In the genomic region with DNA sequence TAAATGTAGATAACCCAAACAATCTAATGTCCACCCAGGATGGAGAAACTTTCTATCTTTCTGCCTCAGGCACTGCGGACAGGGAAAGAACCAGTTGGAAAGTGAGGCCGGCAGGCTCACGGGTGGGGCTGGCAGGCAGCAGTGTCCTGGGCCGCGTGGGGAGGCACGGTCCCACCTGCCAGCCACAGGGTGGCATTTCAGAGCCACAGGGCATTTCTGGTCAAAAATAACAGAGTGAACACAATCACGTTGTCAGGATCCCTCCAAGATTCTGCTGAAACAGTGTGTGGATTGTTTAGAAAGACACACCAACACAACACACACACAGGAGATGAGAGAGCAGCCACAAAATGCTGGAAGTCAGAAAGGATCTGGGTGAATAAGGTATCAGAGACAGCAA, we compare ENCODE assay signal across 9 cellular contexts.
A peak's percentile ranks its signal among the peaks of the same experiment; 100 is the strongest.
DNase-seq lines count a peak whose midpoint lies in the region; ATAC-seq and TF ChIP-seq lines count a peak whose summit lies in the region.
"Had no signal": no experiment of that assay in that cellular context is flagged by ENCODE, and none has a peak within 500 bp of the region (broad histone marks: within the 10 kb centered on the region; RNA-seq: fewer than 3 reads in every experiment).

No MANE protein-coding gene starts in this region.

- H3K36me3 ChIP-seq in DND-41 (ENCODE audit: insufficient read depth, low read length) (peaks cover 74% of the 10 kb centered on the region), hepatocyte (replicated peaks; ENCODE audit: insufficient read depth, low read depth) (no peaks in the 10 kb centered on the region), skeletal muscle satellite cell (ENCODE audit: insufficient read depth, low read length) (no peaks in the 10 kb centered on the region), MM.1S (replicated peaks; ENCODE audit: insufficient read depth, low read length) (no peaks in the 10 kb centered on the region)

- no peaks in the 10 kb centered on the region for H3K9me2 ChIP-seq in hepatocyte (replicated peaks; ENCODE audit: insufficient read depth)
- no peaks in the 10 kb centered on the region for H3K9me2 ChIP-seq in MM.1S (replicated peaks; ENCODE audit: insufficient read depth, low read length)

- H3K4me1 ChIP-seq in DND-41 (ENCODE audit: insufficient read depth, low read length) (peaks cover 52% of the 10 kb centered on the region), hepatocyte (ENCODE audit: insufficient read depth) (peaks cover 73% of the 10 kb centered on the region), skeletal muscle satellite cell (ENCODE audit: control insufficient read depth, insufficient read depth, low read length) (peaks cover 56% of the 10 kb centered on the region), MM.1S (ENCODE audit: low read length) (peaks cover 15% of the 10 kb centered on the region)

- no peaks in the 10 kb centered on the region for H3K36me3 Mint-ChIP-seq in activated T-helper 17 cell treated with anti-CD3 and anti-CD28 coated beads, Interleukin-2, amount 50 U/mL, for 72 hours (ENCODE audit: low read depth)

- H3F3A ChIP-seq in MM.1S (ENCODE audit: insufficient read depth, low read length), result no peaks in the 10 kb centered on the region

- peak overlapping the region; percentile 47 for H3K27ac Mint-ChIP-seq in activated T-helper 17 cell treated with anti-CD3 and anti-CD28 coated beads, Interleukin-2, amount 50 U/mL, for 72 hours

- H2AFZ ChIP-seq in DND-41 (ENCODE audit: low read depth, low read length) (no peak overlapping the region), hepatocyte (no peak overlapping the region), MM.1S (ENCODE audit: low read length) (no peak overlapping the region)

- ATAC-seq in DND-41 (ENCODE audit: insufficient read depth, low read depth), result no peak
- no peak for ATAC-seq in activated T-helper 17 cell treated with anti-CD3 and anti-CD28 coated beads, Interleukin-2, amount 50 U/mL, for 72 hours (replicated peaks)
- ATAC-seq in omental fat pad (ENCODE audit: low FRiP score), result no peak

- no peaks in the 10 kb centered on the region for H3K9me3 Mint-ChIP-seq in activated T-helper 17 cell treated with anti-CD3 and anti-CD28 coated beads, Interleukin-2, amount 50 U/mL, for 72 hours

- peak overlapping the region; percentile 44; the same call in 1 of the 2 replicates for H3K27ac ChIP-seq in DND-41 (ENCODE audit: low read length)
- peak overlapping the region; percentile 88 for H3K27ac ChIP-seq in hepatocyte
- H3K27ac ChIP-seq in MM.1S (ENCODE audit: low read length), result no peak overlapping the region

- DNase-seq in DND-41 (no peak), hepatocyte (ENCODE audit: low spot score) (no peak), HUDEP-2 (lab: John Stamatoyannopoulos, UW; ENCODE audit: unreplicated experiment in 76 of 76) (no peak), omental fat pad (ENCODE audit: low spot score) (no peak), MM.1S (no peak)
- no peak for DNase-seq in activated T-cell treated with anti-CD3 and anti-CD28 coated beads, Interleukin-2, amount 50 U/mL, for 48 hours
- DNase-seq: NCI-H1417 had no signal

- H3K27me3 Mint-ChIP-seq in activated T-helper 17 cell treated with anti-CD3 and anti-CD28 coated beads, Interleukin-2, amount 50 U/mL, for 72 hours, result no peaks in the 10 kb centered on the region

- no peak overlapping the region for H3K4me2 ChIP-seq in DND-41 (ENCODE audit: insufficient read depth, low read length)
- H3K4me2 ChIP-seq in hepatocyte, result peak overlapping the region; percentile 22
- H3K4me2 ChIP-seq in skeletal muscle satellite cell (ENCODE audit: low read length), result peak overlapping the region; percentile 59
- no peak overlapping the region for H3K4me2 ChIP-seq in MM.1S (ENCODE audit: low read depth, low read length)

- H3K4me3 ChIP-seq in DND-41 (ENCODE audit: low read depth in 1 of 2, low read length in 2 of 2), result no peak overlapping the region
- H3K4me3 ChIP-seq in hepatocyte, result no peak overlapping the region
- H3K4me3 ChIP-seq in skeletal muscle satellite cell (ENCODE audit: low read length), result no peak overlapping the region
- no peak overlapping the region for H3K4me3 ChIP-seq in MM.1S (ENCODE audit: low read length)

- 81% methylated on average over 7 of the region's 7 CpGs for WGBS in hepatocyte (ENCODE audit: low lambda C conversion rate, missing lambda C conversion rate)

- H3K9ac ChIP-seq in DND-41 (ENCODE audit: low read depth, low read length) (no peak overlapping the region), skeletal muscle satellite cell (ENCODE audit: low read depth, low read length) (peak overlapping the region; percentile 57), MM.1S (ENCODE audit: low read length) (no peak overlapping the region)

- H3K79me2 ChIP-seq in DND-41 (ENCODE audit: insufficient read depth, low read length) (peaks cover 100% of the 10 kb centered on the region), hepatocyte (peaks cover 59% of the 10 kb centered on the region), MM.1S (ENCODE audit: low read length) (peaks cover 85% of the 10 kb centered on the region)

- no peaks in the 10 kb centered on the region for H3K27me3 ChIP-seq in DND-41 (ENCODE audit: insufficient read depth, low read length, poor library complexity)
- no peaks in the 10 kb centered on the region for H3K27me3 ChIP-seq in hepatocyte
- H3K27me3 ChIP-seq in skeletal muscle satellite cell (ENCODE audit: control insufficient read depth, insufficient read depth, low read length), result no peaks in the 10 kb centered on the region
- H3K27me3 ChIP-seq in MM.1S (replicated peaks; ENCODE audit: insufficient read depth, low read length), result no peaks in the 10 kb centered on the region

- H3K4me1 Mint-ChIP-seq in activated T-helper 17 cell treated with anti-CD3 and anti-CD28 coated beads, Interleukin-2, amount 50 U/mL, for 72 hours, result peaks cover 46% of the 10 kb centered on the region

- TF ChIP-seq CTCF in DND-41 (IDR thresholded peaks at IDR 0.05; ENCODE audit: borderline replicate concordance, extremely low read depth, low read length, poor library complexity, severe bottlenecking) (peak; percentile 7), hepatocyte (IDR thresholded peaks at IDR 0.05; ENCODE audit: poor library complexity) (no peak), omental fat pad (IDR thresholded peaks at IDR 0.05) (no peak), MM.1S (IDR thresholded peaks at IDR 0.05; ENCODE audit: low read length) (no peak)

- no peak overlapping the region for H3K4me3 Mint-ChIP-seq in activated T-helper 17 cell treated with anti-CD3 and anti-CD28 coated beads, Interleukin-2, amount 50 U/mL, for 72 hours

- H3K9me3 ChIP-seq in DND-41 (ENCODE audit: insufficient read depth, low read length, severe bottlenecking) (no peaks in the 10 kb centered on the region), hepatocyte (ENCODE audit: low read depth) (no peaks in the 10 kb centered on the region), skeletal muscle satellite cell (replicated peaks; ENCODE audit: low read length) (no peaks in the 10 kb centered on the region), MM.1S (replicated peaks; ENCODE audit: insufficient read depth, low read length) (no peaks in the 10 kb centered on the region)

- H4K20me1 ChIP-seq in DND-41 (ENCODE audit: insufficient read depth, low read length) (peaks cover 99% of the 10 kb centered on the region), hepatocyte (ENCODE audit: insufficient read depth, poor library complexity, severe bottlenecking) (no peaks in the 10 kb centered on the region), MM.1S (ENCODE audit: insufficient read depth, low read length) (no peaks in the 10 kb centered on the region)

Comparison
In these comparisons a context has a peak if more than half of its experiments do, and no peak if none do; other contexts are left out.
1. H3K4me2 ChIP-seq: peak in hepatocyte (single experiment) and skeletal muscle satellite cell (single experiment); none in DND-41 (single experiment) and MM.1S (single experiment).